Comparison of ENCODE assay signal across 10 cellular contexts in the genomic region with DNA sequence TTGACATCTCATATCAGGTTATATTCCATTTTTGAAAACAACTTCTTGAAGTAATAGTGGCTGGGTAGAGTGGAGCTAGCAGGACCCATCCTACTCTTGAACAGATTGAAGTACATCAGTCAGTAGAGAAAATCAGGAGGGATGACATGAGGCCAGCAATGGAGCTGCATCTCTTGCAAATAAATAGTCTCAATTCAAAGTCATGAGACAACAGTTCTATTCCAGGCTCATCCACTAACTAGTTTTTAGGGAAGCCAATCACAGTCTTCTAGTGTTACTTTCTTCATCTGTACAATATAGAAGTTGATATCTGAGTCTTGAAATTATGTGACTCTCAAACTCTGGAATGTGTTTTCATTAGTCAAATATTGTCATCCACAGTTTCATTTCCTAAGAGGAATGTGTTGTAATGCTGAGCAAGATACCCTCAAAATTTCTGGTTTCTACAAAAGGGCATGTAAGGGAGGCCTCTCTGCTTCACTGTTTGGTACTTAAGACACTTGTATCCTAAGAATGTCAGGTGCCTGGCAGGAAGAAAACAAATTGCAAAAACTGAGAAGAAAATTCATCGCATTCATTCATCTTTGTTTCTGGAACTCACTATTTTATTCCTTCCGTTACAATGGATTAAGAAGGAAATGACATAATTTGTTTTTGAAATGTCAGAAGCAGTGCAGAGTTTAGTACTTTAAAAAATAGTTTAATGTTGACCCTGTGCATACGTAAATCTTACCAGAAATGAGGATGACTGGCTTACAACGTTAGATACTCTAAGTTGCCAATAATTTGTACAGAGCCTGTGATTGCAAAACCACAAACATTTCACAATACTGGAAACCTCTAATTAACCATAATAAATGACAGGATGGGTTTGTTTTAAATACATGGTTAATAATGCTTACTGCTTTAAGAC.
DNase-seq lines count a peak whose midpoint lies in the region; ATAC-seq and TF ChIP-seq lines count a peak whose summit lies in the region.
"Had no signal": no experiment of that assay in that cellular context is flagged by ENCODE, and none has a peak within 500 bp of the region (broad histone marks: within the 10 kb centered on the region; RNA-seq: fewer than 3 reads in every experiment).

No MANE protein-coding gene starts in this region.

- peak overlapping the region in 1 of 3 donors; percentile 63 for H3K9ac ChIP-seq in skeletal muscle tissue (ENCODE audit: low read depth in 1 of 3, low read length in 3 of 3)

- peak; percentile 78 to 85 for ATAC-seq in right cardiac atrium
- no peak for ATAC-seq in HG03439 (IDR thresholded peaks at IDR 0.05; ENCODE audit: unreplicated experiment)

- no peaks in the 10 kb centered on the region for H3K36me3 ChIP-seq in skeletal muscle tissue (ENCODE audit: control insufficient read depth in 3 of 3, insufficient read depth in 3 of 3, low read length in 3 of 3)

- DNase-seq in HCEC 1CT (peak; percentile 87), astrocyte of the spinal cord (ENCODE audit: low read depth, low spot score) (peak; percentile 85), right cardiac atrium (no peak), GOT3 (lab: John Stamatoyannopoulos, UW) (no peak), DMS53 treated with DMSO at 0.1 percent for 48 hours (lab: John Stamatoyannopoulos, UW; ENCODE audit: unreplicated experiment) (no peak), NCI-H1694 treated with DMSO at 0.1 percent for 48 hours (lab: John Stamatoyannopoulos, UW) (no peak)
- DNase-seq: small intestine, testis had no signal

- no peaks in the 10 kb centered on the region for H3K9me3 ChIP-seq in right cardiac atrium (ENCODE audit: control insufficient read depth, low read length)
- H3K9me3 ChIP-seq in skeletal muscle tissue (ENCODE audit: control insufficient read depth in 3 of 3, low read length in 3 of 3): no peaks in the 10 kb centered on the region
- H3K9me3 ChIP-seq: testis had no signal

- no peaks in the 10 kb centered on the region for H3K27me3 ChIP-seq in right cardiac atrium (ENCODE audit: control insufficient read depth, insufficient read depth)
- no peaks in the 10 kb centered on the region for H3K27me3 ChIP-seq in skeletal muscle tissue (ENCODE audit: control insufficient read depth in 3 of 3, insufficient read depth in 3 of 3, low read length in 3 of 3)
- H3K27me3 ChIP-seq: testis had no signal

- H3K4me3 ChIP-seq in astrocyte of the spinal cord (ENCODE audit: low read depth, low read length): no peak overlapping the region
- H3K4me3 ChIP-seq in right cardiac atrium (ENCODE audit: low read length): no peak overlapping the region
- H3K4me3 ChIP-seq in skeletal muscle tissue (ENCODE audit: low read length in 3 of 3): peak overlapping the region in 1 of 3 donors; percentile 6
- H3K4me3 ChIP-seq: testis had no signal

- intact Hi-C loops in right cardiac atrium (cut with DNase I): loop anchor here in 3 of 4 donors (5.0 to 10.0 kb wide), 3 partner anchors 64 to 476 kb away; partner anchors contain the start of gene RBMS3 (in 1 of the 3)

- peaks cover 6% of the 10 kb centered on the region for H3K4me1 ChIP-seq in right cardiac atrium (ENCODE audit: control insufficient read depth, insufficient read depth, low read length)
- peaks cover 12 to 21% (median 17%) of the 10 kb centered on the region in 3 donors for H3K4me1 ChIP-seq in skeletal muscle tissue (ENCODE audit: control insufficient read depth in 3 of 3, insufficient read depth in 3 of 3, low read length in 3 of 3)

- in situ Hi-C loops in astrocyte of the spinal cord (cut with HindIII; ENCODE audit: low sequenced_read_pairs): no loop called here

- peak overlapping the region; percentile 70 for H3K27ac ChIP-seq in right cardiac atrium (ENCODE audit: low read length)
- peak overlapping the region; percentile 72 for H3K27ac ChIP-seq in skeletal muscle tissue (ENCODE audit: low read depth, low read length)

- TF ChIP-seq CTCF in astrocyte of the spinal cord (IDR thresholded peaks at IDR 0.05; ENCODE audit: low read depth, low read length): no peak

- WGBS in right cardiac atrium: 24% methylated on average over 4 of the region's 4 CpGs

Comparison
In these comparisons a context has a peak if more than half of its experiments do, and no peak if none do; other contexts are left out.
1. DNase-seq: peak in HCEC 1CT (single experiment) and astrocyte of the spinal cord (single experiment); none in right cardiac atrium (0 of 3), GOT3 (single experiment), DMS53 treated with DMSO at 0.1 percent for 48 hours (single experiment) and NCI-H1694 treated with DMSO at 0.1 percent for 48 hours (single experiment).